In genomic region chr2:42386684-42387083, GRCh38 we compare ENCODE assay signal across 10 cellular contexts. TPM values are rescaled to one million over a fixed set of nuclear protein-coding genes. Genes with fewer than 3 reads are reported as not detected.
DNase-seq lines count a peak whose midpoint lies in the region; ATAC-seq and TF ChIP-seq lines count a peak whose summit lies in the region.
"Had no signal": no experiment of that assay in that cellular context is flagged by ENCODE, and none has a peak within 500 bp of the region (broad histone marks: within the 10 kb centered on the region; RNA-seq: fewer than 3 reads in every experiment).

No MANE protein-coding gene starts in this region.

- intact Hi-C loops in CD14-positive monocyte (cut with micrococcal nuclease) (no loop called here), psoas muscle (cut with DNase I) (no loop called here)

- H3K27me3 Mint-ChIP-seq in CD14-positive monocyte (ENCODE audit: low read depth in 3 of 3), result peaks cover 0 to 9% (median 3%) of the 10 kb centered on the region in 3 donors

- TF ChIP-seq EP300 in suprapubic skin (IDR thresholded peaks at IDR 0.05), result no peak

- no peaks in the 10 kb centered on the region for H3K4me1 Mint-ChIP-seq in CD14-positive monocyte

- H3K4me3 ChIP-seq in fibroblast of villous mesenchyme (ENCODE audit: low read depth, low read length) (no peak overlapping the region), psoas muscle (no peak overlapping the region), suprapubic skin (no peak overlapping the region)

- H3K9me3 ChIP-seq in psoas muscle (no peaks in the 10 kb centered on the region), suprapubic skin (no peaks in the 10 kb centered on the region)

- no peak overlapping the region for H3K4me3 Mint-ChIP-seq in CD14-positive monocyte

- H3K9me3 Mint-ChIP-seq in CD14-positive monocyte, result peaks cover 0 to under 1% (median 0%) of the 10 kb centered on the region in 7 donors

- no peaks in the 10 kb centered on the region for H3K36me3 ChIP-seq in psoas muscle (ENCODE audit: insufficient read depth in 1 of 2, low read depth in 1 of 2)
- no peaks in the 10 kb centered on the region for H3K36me3 ChIP-seq in suprapubic skin

- no peaks in the 10 kb centered on the region for H3K4me1 ChIP-seq in psoas muscle
- H3K4me1 ChIP-seq in suprapubic skin, result no peaks in the 10 kb centered on the region
- H3K4me1 ChIP-seq: parathyroid adenoma had no signal

- TF ChIP-seq POLR2A in suprapubic skin (IDR thresholded peaks at IDR 0.05), result no peak

- no peaks in the 10 kb centered on the region for H3K27me3 ChIP-seq in psoas muscle (ENCODE audit: insufficient read depth in 3 of 3, low read length in 2 of 3)
- no peaks in the 10 kb centered on the region for H3K27me3 ChIP-seq in suprapubic skin

- H3K27ac ChIP-seq in psoas muscle, result no peak overlapping the region
- no peak overlapping the region for H3K27ac ChIP-seq in suprapubic skin
- H3K27ac ChIP-seq: parathyroid adenoma had no signal

- no peak for ATAC-seq in psoas muscle
- ATAC-seq in HG03457 (IDR thresholded peaks at IDR 0.05; ENCODE audit: unreplicated experiment), result no peak
- ATAC-seq: esophagus mucosa had no signal

- TF ChIP-seq CTCF in CD14-positive monocyte (IDR thresholded peaks at IDR 0.05) (peak; percentile 56), GM20000 (IDR thresholded peaks at IDR 0.05; ENCODE audit: extremely low read depth, missing control alignments) (peak; percentile 39), fibroblast of villous mesenchyme (IDR thresholded peaks at IDR 0.05; ENCODE audit: insufficient read depth, low read depth, low read length) (peak; percentile 57), psoas muscle (IDR thresholded peaks at IDR 0.05) (no peak), suprapubic skin (IDR thresholded peaks at IDR 0.05) (peak in 1 of 2 donors; percentile 11)

- no peak overlapping the region for H3K27ac Mint-ChIP-seq in CD14-positive monocyte

- DNase-seq in CD14-positive monocyte (ENCODE audit: low spot score), result no peak
- peak; percentile 37 for DNase-seq in GM20000 (ENCODE audit: low spot score)
- DNase-seq in OCI-M1 (lab: John Stamatoyannopoulos, UW), result peak; percentile 27
- DNase-seq in fibroblast of villous mesenchyme (ENCODE audit: low read depth), result no peak
- DNase-seq in SW 1271 (lab: John Stamatoyannopoulos, UW), result no peak
- no peak for DNase-seq in psoas muscle
- DNase-seq in suprapubic skin (ENCODE audit: low spot score in 2 of 2), result no peak

- H3K36me3 Mint-ChIP-seq in CD14-positive monocyte, result no peaks in the 10 kb centered on the region

- 89 to 95% (median 92%) methylated on average over 5 of the region's 5 CpGs for WGBS in psoas muscle, 3 donors
- WGBS in suprapubic skin, result 91% methylated on average over 5 of the region's 5 CpGs

RNA-seq across cellular contexts. Expression of gene COX7A2L, which starts 25.7 kb away (rescaled TPM):
- polyA plus RNA-seq in CD14-positive monocyte (100 to 1,000 TPM; 144 to 153 TPM), psoas muscle (100 to 1,000 TPM in 1 of 3 donors, 10 to 100 TPM in 2; 75.4 to 176 (median 93.3) TPM)
- total RNA-seq in fibroblast of villous mesenchyme (174 and 189 TPM in 2 replicates), psoas muscle (10 to 100 TPM; 58.1 to 85.0 (median 62.4) TPM), suprapubic skin (100 to 1,000 TPM in 2 of 4 donors, 10 to 100 TPM in 2; 69.3 to 112 (median 99.0) TPM)

Comparison
In these comparisons a context has a peak if more than half of its experiments do, and no peak if none do; other contexts are left out.
1. DNase-seq: peak in GM20000 (single experiment) and OCI-M1 (single experiment); none in CD14-positive monocyte (single experiment), fibroblast of villous mesenchyme (single experiment), SW 1271 (0 of 2), psoas muscle (0 of 2) and suprapubic skin (0 of 2).